In genomic region chr17:40361925-40362695, GRCh38 we compare ENCODE assay signal across 10 cellular contexts. TPM values are rescaled to one million over a fixed set of nuclear protein-coding genes. Genes with fewer than 3 reads are reported as not detected.
DNase-seq lines count a peak whose midpoint lies in the region; ATAC-seq and TF ChIP-seq lines count a peak whose summit lies in the region.
"Had no signal": no experiment of that assay in that cellular context is flagged by ENCODE, and none has a peak within 500 bp of the region (broad histone marks: within the 10 kb centered on the region; RNA-seq: fewer than 3 reads in every experiment).

No MANE protein-coding gene starts in this region.

- no peak overlapping the region for H3K27ac ChIP-seq in SJSA1
- no peak overlapping the region for H3K27ac ChIP-seq in hepatocyte
- no peak overlapping the region for H3K27ac ChIP-seq in subcutaneous abdominal adipose tissue (ENCODE audit: low read depth, low read length)
- no peak overlapping the region for H3K27ac ChIP-seq in effector memory CD4-positive, alpha-beta T cell (ENCODE audit: insufficient read depth, low read length, poor library complexity, severe bottlenecking)
- H3K27ac ChIP-seq: pancreas had no signal

- no peak overlapping the region for H3K9ac ChIP-seq in subcutaneous abdominal adipose tissue (ENCODE audit: low read length in 5 of 5)

- ATAC-seq in GM21576 (IDR thresholded peaks at IDR 0.05; ENCODE audit: unreplicated experiment) = no peak

- no peaks in the 10 kb centered on the region for H3K79me2 ChIP-seq in hepatocyte

- H3K9me3 Mint-ChIP-seq in activated CD4-positive, alpha-beta T cell treated with anti-CD3 and anti-CD28 coated beads, Interleukin-2, amount 10 ng/mL, durations not matched to agents 24 days and 14 days = no peaks in the 10 kb centered on the region

- TF ChIP-seq CTCF in hepatocyte (IDR thresholded peaks at IDR 0.05; ENCODE audit: poor library complexity) = no peak

- peak overlapping the region; percentile 99 for H3K4me2 ChIP-seq in hepatocyte

- WGBS in hepatocyte (ENCODE audit: low lambda C conversion rate, missing lambda C conversion rate) = 81% methylated on average over 23 of the region's 24 CpGs

- H3K27me3 ChIP-seq in SJSA1 (replicated peaks) = no peaks in the 10 kb centered on the region
- peaks cover 10% of the 10 kb centered on the region for H3K27me3 ChIP-seq in hepatocyte
- peaks cover 0 to 16% (median 12%) of the 10 kb centered on the region in 5 donors for H3K27me3 ChIP-seq in subcutaneous abdominal adipose tissue (ENCODE audit: control insufficient read depth in 5 of 5, insufficient read depth in 4 of 5, low read length in 5 of 5)
- no peaks in the 10 kb centered on the region for H3K27me3 ChIP-seq in effector memory CD4-positive, alpha-beta T cell (replicated peaks; ENCODE audit: control insufficient read depth, insufficient read depth, low read length, poor library complexity, severe bottlenecking)
- H3K27me3 ChIP-seq: pancreas had no signal

- H3K27me3 Mint-ChIP-seq in activated CD4-positive, alpha-beta T cell treated with anti-CD3 and anti-CD28 coated beads, Interleukin-2, amount 10 ng/mL, durations not matched to agents 24 days and 14 days = no peaks in the 10 kb centered on the region

- H3K4me1 Mint-ChIP-seq in activated CD4-positive, alpha-beta T cell treated with anti-CD3 and anti-CD28 coated beads, Interleukin-2, amount 10 ng/mL, durations not matched to agents 24 days and 14 days = peaks cover 20% of the 10 kb centered on the region

- H3K4me1 ChIP-seq in SJSA1 (replicated peaks) = peaks cover 30% of the 10 kb centered on the region
- H3K4me1 ChIP-seq in hepatocyte (ENCODE audit: insufficient read depth) = peaks cover 5% of the 10 kb centered on the region
- peaks cover 0 to 30% (median 19%) of the 10 kb centered on the region in 5 donors for H3K4me1 ChIP-seq in subcutaneous abdominal adipose tissue (ENCODE audit: control insufficient read depth in 5 of 5, insufficient read depth in 5 of 5, low read length in 5 of 5)
- H3K4me1 ChIP-seq in effector memory CD4-positive, alpha-beta T cell (ENCODE audit: control insufficient read depth, insufficient read depth, low read length, poor library complexity, severe bottlenecking) = peaks cover 4% of the 10 kb centered on the region

- peaks cover 7% of the 10 kb centered on the region for H3K36me3 Mint-ChIP-seq in activated CD4-positive, alpha-beta T cell treated with anti-CD3 and anti-CD28 coated beads, Interleukin-2, amount 10 ng/mL, durations not matched to agents 24 days and 14 days (ENCODE audit: low read depth)

- peak overlapping the region; percentile 41 for H2AFZ ChIP-seq in hepatocyte

- no peaks in the 10 kb centered on the region for H4K20me1 ChIP-seq in hepatocyte (ENCODE audit: insufficient read depth, poor library complexity, severe bottlenecking)

- peak overlapping the region; percentile 67 for H3K27ac Mint-ChIP-seq in activated CD4-positive, alpha-beta T cell treated with anti-CD3 and anti-CD28 coated beads, Interleukin-2, amount 10 ng/mL, durations not matched to agents 24 days and 14 days

- no peak for DNase-seq in activated CD4-positive, alpha-beta T cell treated with anti-CD3 and anti-CD28 coated beads, Interleukin-2, amount 10 ng/mL, durations not matched to agents 24 days and 14 days
- no peak for DNase-seq in activated CD4-positive, alpha-beta T cell treated with anti-CD3 and anti-CD28 coated beads for 48 hours
- DNase-seq in SJSA1 (ENCODE audit: low read depth in 1 of 2, low spot score in 2 of 2) (no peak), hepatocyte (ENCODE audit: low spot score) (no peak), DMS 273 (lab: John Stamatoyannopoulos, UW; ENCODE audit: unreplicated experiment) (no peak)
- no peak for DNase-seq in effector memory CD4-positive, alpha-beta T cell

- intact Hi-C loops in activated CD4-positive, alpha-beta T cell treated with anti-CD3 and anti-CD28 coated beads, Interleukin-2, amount 10 ng/mL, durations not matched to agents 24 days and 14 days (cut with micrococcal nuclease) = loop anchor here (1.0 to 5.0 kb wide), 4 partner anchors 40 to 171 kb away; no protein-coding TSS in a partner anchor

- H3K4me3 Mint-ChIP-seq in activated CD4-positive, alpha-beta T cell treated with anti-CD3 and anti-CD28 coated beads, Interleukin-2, amount 10 ng/mL, durations not matched to agents 24 days and 14 days = peak overlapping the region; percentile 78

- H3K36me3 ChIP-seq in SJSA1 = peaks cover 5% of the 10 kb centered on the region
- no peaks in the 10 kb centered on the region for H3K36me3 ChIP-seq in hepatocyte (replicated peaks; ENCODE audit: insufficient read depth, low read depth)
- no peaks in the 10 kb centered on the region for H3K36me3 ChIP-seq in subcutaneous abdominal adipose tissue (ENCODE audit: control insufficient read depth in 5 of 5, insufficient read depth in 5 of 5, low read length in 5 of 5)
- H3K36me3 ChIP-seq in effector memory CD4-positive, alpha-beta T cell (ENCODE audit: control insufficient read depth, insufficient read depth, low read length) = no peaks in the 10 kb centered on the region
- H3K36me3 ChIP-seq: pancreas had no signal

- no peaks in the 10 kb centered on the region for H3K9me3 ChIP-seq in SJSA1 (replicated peaks)
- no peaks in the 10 kb centered on the region for H3K9me3 ChIP-seq in hepatocyte (ENCODE audit: low read depth)
- H3K9me3 ChIP-seq in subcutaneous abdominal adipose tissue (ENCODE audit: control insufficient read depth in 5 of 5, low read length in 5 of 5) = no peaks in the 10 kb centered on the region
- no peaks in the 10 kb centered on the region for H3K9me3 ChIP-seq in effector memory CD4-positive, alpha-beta T cell (ENCODE audit: control insufficient read depth, low read length)
- H3K9me3 ChIP-seq: pancreas had no signal

- H3K9me2 ChIP-seq in hepatocyte (replicated peaks; ENCODE audit: insufficient read depth) = no peaks in the 10 kb centered on the region

- H3K4me3 ChIP-seq in SJSA1 (peak overlapping the region; percentile 60), hepatocyte (no peak overlapping the region), subcutaneous abdominal adipose tissue (ENCODE audit: low read depth in 1 of 5, low read length in 5 of 5) (peak overlapping the region in 4 of 5 donors; percentile 47 to 75 (median 73))
- H3K4me3 ChIP-seq in effector memory CD4-positive, alpha-beta T cell (ENCODE audit: insufficient read depth, low read depth, low read length, poor library complexity, severe bottlenecking) = no peak overlapping the region

RNA-seq across cellular contexts. Expression of gene GJD3, which starts 2.4 kb away (rescaled TPM):
- 0.23 and 0.38 TPM in 2 replicates for total RNA-seq in activated CD4-positive, alpha-beta T cell treated with anti-CD3 and anti-CD28 coated beads, Interleukin-2, amount 10 ng/mL, durations not matched to agents 24 days and 14 days
- not detected in 2 replicates for total RNA-seq in SJSA1 (2014; rRNA removed; shearing (Covaris generic))
- 0.47 TPM in 1 of 2 replicates, not detected in the other for total RNA-seq in hepatocyte
- polyA plus RNA-seq in hepatocyte = 3.3 and 3.8 TPM in 2 replicates
- total RNA-seq: T-helper 2 cell treated with Interferon-gamma antibody and Interleukin-4, amounts not matched to agents 100 ng/mL and 5 ng/mL, for 36 hours had no signal

RNA-seq across cellular contexts. Expression of gene RARA, which starts 53.1 kb away (rescaled TPM):
- 24.0 and 26.2 TPM in 2 replicates for total RNA-seq in activated CD4-positive, alpha-beta T cell treated with anti-CD3 and anti-CD28 coated beads, Interleukin-2, amount 10 ng/mL, durations not matched to agents 24 days and 14 days
- total RNA-seq in SJSA1 (2014; rRNA removed; shearing (Covaris generic)) = 30.7 and 38.5 TPM in 2 replicates
- 19.2 and 30.0 TPM in 2 replicates for total RNA-seq in hepatocyte
- polyA plus RNA-seq in hepatocyte = 33.1 and 34.4 TPM in 2 replicates

RNA-seq across cellular contexts. Expression of gene TOP2A, which starts 55.6 kb away (rescaled TPM):
- total RNA-seq in activated CD4-positive, alpha-beta T cell treated with anti-CD3 and anti-CD28 coated beads, Interleukin-2, amount 10 ng/mL, durations not matched to agents 24 days and 14 days = 189 and 194 TPM in 2 replicates
- total RNA-seq in SJSA1 (2014; rRNA removed; shearing (Covaris generic)) = 264 and 389 TPM in 2 replicates
- total RNA-seq in hepatocyte = 36.9 and 37.4 TPM in 2 replicates
- polyA plus RNA-seq in hepatocyte = 19.3 and 21.3 TPM in 2 replicates

Comparison
In these comparisons a context has a peak if more than half of its experiments do, and no peak if none do; other contexts are left out.
1. H3K4me3 ChIP-seq: peak in SJSA1 (single experiment) and subcutaneous abdominal adipose tissue (4 of 5); none in hepatocyte (single experiment) and effector memory CD4-positive, alpha-beta T cell (single experiment).